ENCODE assay signal across 8 cellular contexts in the genomic region with DNA sequence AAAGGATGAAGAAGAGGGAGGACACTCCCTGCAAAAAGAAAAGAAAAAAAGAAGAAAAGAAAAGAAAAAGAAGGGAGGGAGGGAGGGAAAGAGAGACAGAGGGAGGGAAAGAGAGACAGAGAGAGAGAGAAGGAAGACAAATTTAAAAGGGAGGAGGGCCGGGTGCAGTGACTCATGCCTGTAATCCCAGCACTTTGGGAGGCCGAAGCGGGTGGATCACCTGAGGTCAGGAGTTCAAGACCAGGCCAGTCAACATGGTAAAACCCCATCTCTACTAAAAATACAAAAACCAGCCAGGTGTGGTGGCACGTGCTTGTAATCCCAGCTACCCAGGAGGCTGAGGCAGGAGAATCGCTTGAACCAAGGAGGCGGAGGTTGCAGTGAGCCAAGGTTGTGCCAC. TPM values are rescaled to one million over a fixed set of nuclear protein-coding genes. Genes with fewer than 3 reads are reported as not detected.
DNase-seq lines count a peak whose midpoint lies in the region; ATAC-seq and TF ChIP-seq lines count a peak whose summit lies in the region.
"Not testable (repeated sequence)": the region's sequence is repeated elsewhere in the genome, so short reads cannot be mapped to it uniquely, and the experiment has no call there.

No MANE protein-coding gene starts in this region.

- DNase-seq in CD4-positive, alpha-beta memory T cell; activated T-cell treated with anti-CD3 and anti-CD28 coated beads, Interleukin-2, amount 50 U/mL, for 72 hours; nephron progenitor cell; thyroid gland: not testable (repeated sequence)
- DNase-seq in LHCN-M2 (ENCODE audit: low read depth) (peak; percentile 35), MCF 10A (ENCODE audit: unreplicated experiment) (peak; percentile 51), foreskin keratinocyte (peak in 1 of 2 donors; percentile 39)

- not testable (repeated sequence) for H3K27me3 ChIP-seq in CD4-positive, alpha-beta memory T cell (ENCODE audit: insufficient read depth, low read length); foreskin keratinocyte; thyroid gland

- peaks cover 17 to 31% (median 26%) of the 10 kb centered on the region in 4 donors for H3K4me1 Mint-ChIP-seq in CD4-positive, alpha-beta memory T cell
- H3K4me1 Mint-ChIP-seq in activated T-cell treated with anti-CD3 and anti-CD28 coated beads, Interleukin-2, amount 50 U/mL, for 72 hours (ENCODE audit: low read depth): peaks cover 34% of the 10 kb centered on the region
- H3K4me1 Mint-ChIP-seq in MCF 10A (ENCODE audit: insufficient read depth, unreplicated experiment): peaks cover 20% of the 10 kb centered on the region
- H3K4me1 Mint-ChIP-seq in nephron progenitor cell: not testable (repeated sequence)

- peaks cover 53% of the 10 kb centered on the region for H3K36me3 ChIP-seq in CD4-positive, alpha-beta memory T cell (ENCODE audit: insufficient read depth, low read length)
- peaks cover 68 to 78% of the 10 kb centered on the region in 2 donors for H3K36me3 ChIP-seq in thyroid gland

- intact Hi-C loops in CD4-positive, alpha-beta memory T cell (cut with micrococcal nuclease); MCF 10A (cut with micrococcal nuclease); thyroid gland (cut with DNase I): not testable (repeated sequence)

- not testable (repeated sequence) for BruUV-seq in MCF 10A (replicated peaks; lab: Mats Ljungman, UMichigan)

- not testable (repeated sequence) for TF ChIP-seq CTCF in MCF 10A (IDR thresholded peaks at IDR 0.05; ENCODE audit: unreplicated experiment); foreskin keratinocyte (conservative IDR thresholded peaks at IDR 0.05); nephron progenitor cell (IDR thresholded peaks at IDR 0.05); thyroid gland (IDR thresholded peaks at IDR 0.05)

- H3K9me3 ChIP-seq in CD4-positive, alpha-beta memory T cell (ENCODE audit: control insufficient read depth in 1 of 2, low read length in 2 of 2); thyroid gland: not testable (repeated sequence)

- peak overlapping the region; percentile 70 to 88 (median 78) for H3K27ac Mint-ChIP-seq in CD4-positive, alpha-beta memory T cell
- H3K27ac Mint-ChIP-seq in activated T-cell treated with anti-CD3 and anti-CD28 coated beads, Interleukin-2, amount 50 U/mL, for 72 hours: peak overlapping the region; percentile 34
- peak overlapping the region; percentile 96 for H3K27ac Mint-ChIP-seq in MCF 10A (ENCODE audit: low read depth, unreplicated experiment)
- H3K27ac Mint-ChIP-seq in nephron progenitor cell: peak overlapping the region; percentile 78

- H3K27ac ChIP-seq in CD4-positive, alpha-beta memory T cell (ENCODE audit: low read depth, low read length): not testable (repeated sequence)
- H3K27ac ChIP-seq in foreskin keratinocyte: peak overlapping the region; percentile 89
- peak overlapping the region in 2 of 3 donors; percentile 32 to 34 for H3K27ac ChIP-seq in thyroid gland

- H3K4me3 ChIP-seq in CD4-positive, alpha-beta memory T cell (ENCODE audit: low read length in 2 of 2); thyroid gland (replicated peaks in 1 of 3): not testable (repeated sequence)

- not testable (repeated sequence) for TF ChIP-seq POLR2A in thyroid gland (IDR thresholded peaks at IDR 0.05)

- CTCF ChIA-PET in CD4-positive, alpha-beta memory T cell (lab: Charles Lee; ENCODE audit: partially characterized antibody): interaction anchor here (1.0 to 1.2 kb wide), 2 partner anchors 14 to 670 kb away, joined by 3 to 5 read pairs; no protein-coding TSS in a partner anchor
- CTCF ChIA-PET in MCF 10A (lab: Yijun Ruan, JAX): interaction anchor here (0.6 to 0.8 kb wide), 4 partner anchors 13 to 78 kb away, joined by 3 to 4 read pairs (median 3); no protein-coding TSS in a partner anchor

- peak; percentile 76 for ATAC-seq in SK-N-SH treated with all-trans-retinoic acid at 6 μM for 48 hours
- not testable (repeated sequence) for ATAC-seq in activated T-cell treated with anti-CD3 and anti-CD28 coated beads, Interleukin-2, amount 50 U/mL, for 72 hours (replicated peaks in 1 of 2)
- ATAC-seq in foreskin keratinocyte: peak; percentile 66

- 78 to 90% methylated on average over 6 of the region's 6 CpGs for WGBS in thyroid gland, 2 donors

- POLR2A ChIA-PET in CD4-positive, alpha-beta memory T cell (lab: Charles Lee; ENCODE audit: partially characterized antibody): interaction anchor here (0.7 to 2.1 kb wide), 4 partner anchors 11 to 147 kb away, joined by 3 to 8 read pairs (median 4); a partner anchor contains a TSS
- POLR2A ChIA-PET in MCF 10A (lab: Yijun Ruan, JAX): interaction anchor here (0.7 to 2.5 kb wide), 16 partner anchors 8 to 437 kb away, joined by 3 to 21 read pairs (median 4); a partner anchor contains a TSS

- peak overlapping the region in 4 of 8 donors; percentile 4 to 74 (median 44) for H3K4me3 Mint-ChIP-seq in CD4-positive, alpha-beta memory T cell
- peak overlapping the region; percentile 10 to 58 for H3K4me3 Mint-ChIP-seq in activated T-cell treated with anti-CD3 and anti-CD28 coated beads, Interleukin-2, amount 50 U/mL, for 72 hours
- peak overlapping the region; percentile 33 for H3K4me3 Mint-ChIP-seq in MCF 10A (ENCODE audit: unreplicated experiment)
- H3K4me3 Mint-ChIP-seq in nephron progenitor cell: not testable (repeated sequence)

- H3K36me3 Mint-ChIP-seq in CD4-positive, alpha-beta memory T cell: peaks cover 64 to 67% of the 10 kb centered on the region in 2 donors
- H3K36me3 Mint-ChIP-seq in activated T-cell treated with anti-CD3 and anti-CD28 coated beads, Interleukin-2, amount 50 U/mL, for 72 hours (ENCODE audit: insufficient read depth in 2 of 2): peaks cover 10 to 43% of the 10 kb centered on the region in 2 donors
- H3K36me3 Mint-ChIP-seq in MCF 10A (ENCODE audit: insufficient read depth, unreplicated experiment) (peaks cover 100% of the 10 kb centered on the region), nephron progenitor cell (ENCODE audit: low read depth) (peaks cover 91% of the 10 kb centered on the region)

- peaks cover 30% of the 10 kb centered on the region for H3K4me1 ChIP-seq in CD4-positive, alpha-beta memory T cell (ENCODE audit: insufficient read depth, low read length)
- peaks cover 18% of the 10 kb centered on the region for H3K4me1 ChIP-seq in foreskin keratinocyte
- not testable (repeated sequence) for H3K4me1 ChIP-seq in thyroid gland

- H3K27me3 Mint-ChIP-seq in CD4-positive, alpha-beta memory T cell; activated T-cell treated with anti-CD3 and anti-CD28 coated beads, Interleukin-2, amount 50 U/mL, for 72 hours (ENCODE audit: low read depth); MCF 10A (ENCODE audit: insufficient read depth, unreplicated experiment); nephron progenitor cell (ENCODE audit: low read depth, poor library complexity): not testable (repeated sequence)

- H3K9me3 Mint-ChIP-seq in CD4-positive, alpha-beta memory T cell; activated T-cell treated with anti-CD3 and anti-CD28 coated beads, Interleukin-2, amount 50 U/mL, for 72 hours; MCF 10A (ENCODE audit: unreplicated experiment); nephron progenitor cell: not testable (repeated sequence)

RNA-seq across cellular contexts. Expression of a gene that starts 24.9 kb away (rescaled TPM):
- total RNA-seq in CD4-positive, alpha-beta memory T cell: 100 to 1,000 TPM; 157 to 167 TPM
- polyA plus RNA-seq in CD4-positive, alpha-beta memory T cell: 100 to 1,000 TPM; 138 to 175 TPM
- total RNA-seq in LHCN-M2 (2014; rRNA removed): 179 and 189 TPM in 2 replicates
- 174 TPM for polyA plus RNA-seq in LHCN-M2 (2012)
- 100 to 1,000 TPM; 103 to 106 TPM for total RNA-seq in activated T-cell treated with anti-CD3 and anti-CD28 coated beads, Interleukin-2, amount 50 U/mL, for 72 hours
- total RNA-seq in MCF 10A (2022): 212 and 229 TPM in 2 replicates
- total RNA-seq in foreskin keratinocyte: 124 and 162 TPM in 2 replicates
- 84.2 and 98.4 TPM in 2 replicates for polyA plus RNA-seq in foreskin keratinocyte
- 100 to 1,000 TPM; 263 to 367 (median 292) TPM for total RNA-seq in thyroid gland

RNA-seq across cellular contexts. Expression of a gene that starts 34.5 kb away (rescaled TPM):
- 1 to 10 TPM; 2.7 to 3.7 TPM for total RNA-seq in CD4-positive, alpha-beta memory T cell
- 1 to 10 TPM in 1 of 2 donors, under 1 TPM in 1; 0.77 to 2.4 TPM for polyA plus RNA-seq in CD4-positive, alpha-beta memory T cell
- total RNA-seq in LHCN-M2 (2014; rRNA removed) (1.8 and 2.3 TPM in 2 replicates), MCF 10A (2022) (3.6 and 4.0 TPM in 2 replicates), foreskin keratinocyte (1.6 and 1.8 TPM in 2 replicates), thyroid gland (10 to 100 TPM in 2 of 4 donors, 1 to 10 TPM in 2; 8.1 to 13.8 (median 10.7) TPM)
- polyA plus RNA-seq in LHCN-M2 (2012): 0.32 TPM
- total RNA-seq in activated T-cell treated with anti-CD3 and anti-CD28 coated beads, Interleukin-2, amount 50 U/mL, for 72 hours: 1 to 10 TPM; 4.4 to 4.6 TPM
- polyA plus RNA-seq in foreskin keratinocyte: 0.34 and 0.58 TPM in 2 replicates

Comparison
In these comparisons a context has a peak if more than half of its experiments do, and no peak if none do; other contexts are left out.
1. H3K27ac Mint-ChIP-seq: peak in every context shown above with its lines; median percentile 96 in MCF 10A; 78 in CD4-positive, alpha-beta memory T cell; 78 in nephron progenitor cell; 34 in activated T-cell treated with anti-CD3 and anti-CD28 coated beads, Interleukin-2, amount 50 U/mL, for 72 hours.